32 cellular contexts compared by ENCODE assay signal in the genomic region with DNA sequence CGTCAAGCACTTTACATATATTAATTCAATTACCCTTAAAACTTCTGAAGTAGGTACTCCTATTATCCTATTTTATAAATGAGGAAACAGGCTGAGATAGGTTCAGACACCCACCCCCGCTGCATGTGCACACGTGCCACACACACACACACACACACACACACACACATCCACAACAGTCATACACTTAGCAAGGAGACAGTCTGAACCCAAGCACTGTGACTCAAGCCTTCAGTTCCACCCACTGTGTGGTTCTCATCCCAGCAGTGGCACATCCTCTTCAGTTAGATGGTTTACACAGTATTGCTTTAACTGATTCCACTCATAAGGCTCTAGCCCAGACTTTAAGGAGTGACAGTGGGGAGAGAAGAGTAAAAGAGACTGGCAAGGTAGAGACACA.
A peak's percentile ranks its signal among the peaks of the same experiment; 100 is the strongest.
DNase-seq lines count a peak whose midpoint lies in the region; ATAC-seq and TF ChIP-seq lines count a peak whose summit lies in the region.
"Had no signal": no experiment of that assay in that cellular context is flagged by ENCODE, and none has a peak within 500 bp of the region (broad histone marks: within the 10 kb centered on the region; RNA-seq: fewer than 3 reads in every experiment).

No MANE protein-coding gene starts in this region.

- H3K27me3 Mint-ChIP-seq in activated CD4-positive, alpha-beta T cell treated with anti-CD3 and anti-CD28 coated beads for 36 hours: no peaks in the 10 kb centered on the region
- H3K27me3 Mint-ChIP-seq: activated CD4-positive, alpha-beta T cell treated with anti-CD3 and anti-CD28 coated beads, Interleukin-2, amount 10 ng/mL, durations not matched to agents 24 days and 14 days; activated naive CD8-positive, alpha-beta T cell treated with anti-CD3 and anti-CD28 coated beads, Interleukin-2, amount 10 ng/mL, durations not matched to agents 7 days and 5 days; brain; stimulated activated naive CD8-positive, alpha-beta T cell treated with anti-CD3 and anti-CD28 coated beads, Interleukin-15, Interleukin-2, amounts not matched to agents 100 ng/mL and 50 ng/mL, for 24 hours had no signal

- no peak overlapping the region for H3K27ac Mint-ChIP-seq in activated CD4-positive, alpha-beta T cell treated with anti-CD3 and anti-CD28 coated beads for 36 hours
- no peak overlapping the region for H3K27ac Mint-ChIP-seq in stimulated activated effector memory CD8-positive, alpha-beta T cell treated with anti-CD3 and anti-CD28 coated beads, Interleukin-12 subunit alpha, Interleukin-12 subunit beta, amount 100 ng/mL, for 72 hours
- H3K27ac Mint-ChIP-seq: activated CD4-positive, alpha-beta T cell treated with anti-CD3 and anti-CD28 coated beads, Interleukin-2, amount 10 ng/mL, durations not matched to agents 24 days and 14 days; activated naive CD8-positive, alpha-beta T cell treated with anti-CD3 and anti-CD28 coated beads, Interleukin-2, amount 10 ng/mL, durations not matched to agents 7 days and 5 days; brain; CD8-positive, alpha-beta T cell; natural killer cell; stimulated activated naive CD8-positive, alpha-beta T cell treated with anti-CD3 and anti-CD28 coated beads, Interleukin-15, Interleukin-2, amounts not matched to agents 100 ng/mL and 50 ng/mL, for 24 hours had no signal

- intact Hi-C loops in activated CD4-positive, alpha-beta T cell treated with anti-CD3 and anti-CD28 coated beads for 36 hours (cut with DNase I, micrococcal nuclease): no loop called here

- no peak overlapping the region for H3K4me3 ChIP-seq in epithelial cell of esophagus (ENCODE audit: low read length)
- H3K4me3 ChIP-seq: hepatocyte, left ventricle myocardium inferior, tibial artery had no signal

- H3K4me3 Mint-ChIP-seq in activated CD4-positive, alpha-beta T cell treated with anti-CD3 and anti-CD28 coated beads for 36 hours: no peak overlapping the region
- no peak overlapping the region for H3K4me3 Mint-ChIP-seq in stimulated activated effector memory CD8-positive, alpha-beta T cell treated with anti-CD3 and anti-CD28 coated beads, Interleukin-12 subunit alpha, Interleukin-12 subunit beta, amount 100 ng/mL, for 72 hours
- H3K4me3 Mint-ChIP-seq: activated CD4-positive, alpha-beta T cell treated with anti-CD3 and anti-CD28 coated beads, Interleukin-2, amount 10 ng/mL, durations not matched to agents 24 days and 14 days; activated naive CD8-positive, alpha-beta T cell treated with anti-CD3 and anti-CD28 coated beads, Interleukin-2, amount 10 ng/mL, durations not matched to agents 7 days and 5 days; brain; CD8-positive, alpha-beta T cell; immature natural killer cell; natural killer cell; stimulated activated naive CD8-positive, alpha-beta T cell treated with anti-CD3 and anti-CD28 coated beads, Interleukin-15, Interleukin-2, amounts not matched to agents 100 ng/mL and 50 ng/mL, for 24 hours had no signal

- CTCF ChIA-PET in activated CD4-positive, alpha-beta T cell treated with anti-CD3 and anti-CD28 coated beads for 36 hours (lab: Charles Lee): interaction anchor here (1.1 kb wide), 1 partner anchor 16 kb away, joined by 4 read pairs; no protein-coding TSS in a partner anchor

- no peaks in the 10 kb centered on the region for H3K9me3 Mint-ChIP-seq in activated CD4-positive, alpha-beta T cell treated with anti-CD3 and anti-CD28 coated beads for 36 hours (ENCODE audit: low read depth)
- H3K9me3 Mint-ChIP-seq in stimulated activated effector memory CD8-positive, alpha-beta T cell treated with anti-CD3 and anti-CD28 coated beads, Interleukin-12 subunit alpha, Interleukin-12 subunit beta, amount 100 ng/mL, for 72 hours: no peaks in the 10 kb centered on the region
- H3K9me3 Mint-ChIP-seq: activated CD4-positive, alpha-beta T cell treated with anti-CD3 and anti-CD28 coated beads, Interleukin-2, amount 10 ng/mL, durations not matched to agents 24 days and 14 days; activated naive CD8-positive, alpha-beta T cell treated with anti-CD3 and anti-CD28 coated beads, Interleukin-2, amount 10 ng/mL, durations not matched to agents 7 days and 5 days; brain; CD8-positive, alpha-beta T cell; immature natural killer cell; natural killer cell; stimulated activated naive CD8-positive, alpha-beta T cell treated with anti-CD3 and anti-CD28 coated beads, Interleukin-15, Interleukin-2, amounts not matched to agents 100 ng/mL and 50 ng/mL, for 24 hours had no signal

- peak; percentile 8 for DNase-seq in activated CD4-positive, alpha-beta T cell treated with anti-CD3 and anti-CD28 coated beads for 36 hours
- no peak for DNase-seq in activated CD4-positive, alpha-beta T cell treated with anti-CD3 and anti-CD28 coated beads, Interleukin-2, amount 50 U/mL, for 4 hours
- DNase-seq in RKO (ENCODE audit: low spot score): peak; percentile 26
- peak; percentile 5 for DNase-seq in epithelial cell of esophagus (ENCODE audit: low read depth)
- no peak for DNase-seq in stimulated activated effector memory CD8-positive, alpha-beta T cell treated with anti-CD3 and anti-CD28 coated beads, Interleukin-12 subunit alpha, Interleukin-12 subunit beta, amount 100 ng/mL, for 72 hours (ENCODE audit: low spot score in 2 of 2)
- DNase-seq in amygdala (lab: John Stamatoyannopoulos, UW): no peak
- DNase-seq: 8988T; activated CD4-positive, alpha-beta T cell treated with anti-CD3 and anti-CD28 coated beads, Interleukin-2, amount 10 ng/mL, durations not matched to agents 24 days and 14 days; activated CD8-positive, alpha-beta memory T cell treated with anti-CD3 and anti-CD28 coated beads, Interleukin-2, amount 50 U/mL, for 48 hours; activated effector memory CD4-positive, alpha-beta T cell treated with Interleukin-2 at 50 U/mL for 16 hours; activated naive CD8-positive, alpha-beta T cell treated with anti-CD3 and anti-CD28 coated beads, Interleukin-2, amount 10 ng/mL, durations not matched to agents 7 days and 5 days; AML-193; CD8-positive, alpha-beta T cell; effector CD8-positive, alpha-beta T cell; erythroblast; immature natural killer cell; KG1; left ventricle myocardium inferior; natural killer cell; NCI-H1694; NCI-H2171; NCI-H524 treated with DMSO at 0.1 percent for 48 hours; retina; RPMI8226; stimulated activated CD4-positive, alpha-beta T cell treated with anti-CD3 and anti-CD28 coated beads, Interleukin-4, amount 100 ng/mL, for 24 hours; T-helper 1 cell; tibial artery had no signal

- no peak for TF ChIP-seq CTCF in epithelial cell of esophagus (IDR thresholded peaks at IDR 0.05; ENCODE audit: insufficient read depth, low read depth, low read length, missing control alignments)

- peak; percentile 63 for ATAC-seq in activated CD4-positive, alpha-beta T cell treated with anti-CD3 and anti-CD28 coated beads for 36 hours
- peak; percentile 77 for ATAC-seq in stimulated activated effector memory CD8-positive, alpha-beta T cell treated with anti-CD3 and anti-CD28 coated beads, Interleukin-12 subunit alpha, Interleukin-12 subunit beta, amount 100 ng/mL, for 72 hours
- ATAC-seq in GM18511 (IDR thresholded peaks at IDR 0.05; ENCODE audit: unreplicated experiment) (no peak), HG02610 (IDR thresholded peaks at IDR 0.05; ENCODE audit: unreplicated experiment) (no peak)
- ATAC-seq: CD8-positive, alpha-beta T cell; natural killer cell had no signal

- no peaks in the 10 kb centered on the region for H3K4me1 Mint-ChIP-seq in activated CD4-positive, alpha-beta T cell treated with anti-CD3 and anti-CD28 coated beads for 36 hours
- peaks cover 5% of the 10 kb centered on the region for H3K4me1 Mint-ChIP-seq in stimulated activated effector memory CD8-positive, alpha-beta T cell treated with anti-CD3 and anti-CD28 coated beads, Interleukin-12 subunit alpha, Interleukin-12 subunit beta, amount 100 ng/mL, for 72 hours
- H3K4me1 Mint-ChIP-seq: activated naive CD8-positive, alpha-beta T cell treated with anti-CD3 and anti-CD28 coated beads, Interleukin-2, amount 10 ng/mL, durations not matched to agents 7 days and 5 days; brain; immature natural killer cell; natural killer cell had no signal

- POLR2A ChIA-PET in activated CD4-positive, alpha-beta T cell treated with anti-CD3 and anti-CD28 coated beads for 36 hours (lab: Charles Lee): no interaction called here

- peaks cover 16% of the 10 kb centered on the region for H3K36me3 Mint-ChIP-seq in activated CD4-positive, alpha-beta T cell treated with anti-CD3 and anti-CD28 coated beads for 36 hours (ENCODE audit: low read depth)
- peaks cover 12% of the 10 kb centered on the region for H3K36me3 Mint-ChIP-seq in stimulated activated effector memory CD8-positive, alpha-beta T cell treated with anti-CD3 and anti-CD28 coated beads, Interleukin-12 subunit alpha, Interleukin-12 subunit beta, amount 100 ng/mL, for 72 hours
- H3K36me3 Mint-ChIP-seq: natural killer cell had no signal

Comparison
In these comparisons a context has a peak if more than half of its experiments do, and no peak if none do; other contexts are left out.
1. DNase-seq: peak in activated CD4-positive, alpha-beta T cell treated with anti-CD3 and anti-CD28 coated beads for 36 hours (single experiment), RKO (single experiment) and epithelial cell of esophagus (single experiment); none in activated CD4-positive, alpha-beta T cell treated with anti-CD3 and anti-CD28 coated beads, Interleukin-2, amount 50 U/mL, for 4 hours (0 of 2), stimulated activated effector memory CD8-positive, alpha-beta T cell treated with anti-CD3 and anti-CD28 coated beads, Interleukin-12 subunit alpha, Interleukin-12 subunit beta, amount 100 ng/mL, for 72 hours (0 of 2) and amygdala (0 of 56).
2. ATAC-seq: peak in activated CD4-positive, alpha-beta T cell treated with anti-CD3 and anti-CD28 coated beads for 36 hours (single experiment) and stimulated activated effector memory CD8-positive, alpha-beta T cell treated with anti-CD3 and anti-CD28 coated beads, Interleukin-12 subunit alpha, Interleukin-12 subunit beta, amount 100 ng/mL, for 72 hours (single experiment); none in GM18511 (single experiment) and HG02610 (single experiment).